Comparison of ENCODE assay signal across 1 cellular context in the genomic region with DNA sequence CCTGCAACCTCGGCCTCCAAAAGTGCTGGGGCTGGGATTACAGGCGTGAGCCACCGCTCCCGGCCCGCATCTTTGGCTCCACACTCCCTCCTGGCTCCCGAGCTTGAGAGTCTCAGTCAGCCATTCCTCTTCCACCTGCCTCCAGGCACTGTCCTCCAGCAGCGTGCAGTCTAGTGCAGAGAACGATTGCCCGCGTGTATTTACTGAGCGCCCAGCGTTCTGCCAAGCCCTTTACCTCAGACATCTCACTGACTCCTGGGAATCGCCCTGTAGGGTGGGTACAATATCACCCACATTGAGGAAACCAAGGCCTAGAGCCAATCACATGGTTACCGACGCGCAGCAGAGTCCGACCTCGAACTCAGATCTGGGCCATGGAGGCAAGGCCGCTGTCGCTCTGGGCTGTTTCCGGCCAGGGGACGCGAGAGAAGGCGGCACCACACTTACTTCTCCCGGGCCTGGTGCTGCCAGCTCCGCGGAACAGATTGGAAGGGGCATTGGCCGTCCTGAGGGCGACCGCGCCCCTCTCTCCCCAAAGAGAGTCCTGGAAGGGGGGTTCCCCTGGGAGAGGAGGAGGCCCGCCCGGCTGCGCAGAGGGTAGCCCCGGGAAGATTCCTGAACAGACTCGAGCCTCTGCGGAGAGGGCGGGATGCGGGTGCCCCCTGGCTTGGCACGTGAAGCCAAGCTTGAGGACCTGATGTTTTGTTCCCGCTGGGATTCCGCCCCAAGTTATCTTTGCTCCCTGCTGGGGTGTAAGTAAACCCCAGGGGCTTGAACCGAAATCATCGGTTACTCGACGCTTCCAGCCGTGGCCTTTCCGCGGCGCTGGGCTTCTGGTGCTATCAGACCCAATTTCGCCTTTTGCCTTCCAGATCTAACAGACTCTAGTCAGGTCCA.
TF ChIP-seq lines count a peak whose summit lies in the region.

No MANE protein-coding gene starts in this region.

TF ChIP-seq in IMR-90, 13 proteins besides CTCF, POLR2A, EP300 and RAD21 (continued from another document):
- TF ChIP-seq, protein P1, sequence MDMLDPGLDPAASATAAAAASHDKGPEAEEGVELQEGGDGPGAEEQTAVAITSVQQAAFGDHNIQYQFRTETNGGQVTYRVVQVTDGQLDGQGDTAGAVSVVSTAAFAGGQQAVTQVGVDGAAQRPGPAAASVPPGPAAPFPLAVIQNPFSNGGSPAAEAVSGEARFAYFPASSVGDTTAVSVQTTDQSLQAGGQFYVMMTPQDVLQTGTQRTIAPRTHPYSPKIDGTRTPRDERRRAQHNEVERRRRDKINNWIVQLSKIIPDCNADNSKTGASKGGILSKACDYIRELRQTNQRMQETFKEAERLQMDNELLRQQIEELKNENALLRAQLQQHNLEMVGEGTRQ (IDR thresholded peaks at IDR 0.05; ENCODE audit: low read depth, low read length), result no peak
- TF ChIP-seq BHLHE40 (IDR thresholded peaks at IDR 0.05; ENCODE audit: low read depth, low read length) (no peak), NFE2L2 (IDR thresholded peaks at IDR 0.05; ENCODE audit: low read depth, low read length) (no peak), RFX5 (IDR thresholded peaks at IDR 0.05; ENCODE audit: low read depth, low read length) (no peak)
